Comparison of ENCODE assay signal across 1 cellular context in the genomic region with DNA sequence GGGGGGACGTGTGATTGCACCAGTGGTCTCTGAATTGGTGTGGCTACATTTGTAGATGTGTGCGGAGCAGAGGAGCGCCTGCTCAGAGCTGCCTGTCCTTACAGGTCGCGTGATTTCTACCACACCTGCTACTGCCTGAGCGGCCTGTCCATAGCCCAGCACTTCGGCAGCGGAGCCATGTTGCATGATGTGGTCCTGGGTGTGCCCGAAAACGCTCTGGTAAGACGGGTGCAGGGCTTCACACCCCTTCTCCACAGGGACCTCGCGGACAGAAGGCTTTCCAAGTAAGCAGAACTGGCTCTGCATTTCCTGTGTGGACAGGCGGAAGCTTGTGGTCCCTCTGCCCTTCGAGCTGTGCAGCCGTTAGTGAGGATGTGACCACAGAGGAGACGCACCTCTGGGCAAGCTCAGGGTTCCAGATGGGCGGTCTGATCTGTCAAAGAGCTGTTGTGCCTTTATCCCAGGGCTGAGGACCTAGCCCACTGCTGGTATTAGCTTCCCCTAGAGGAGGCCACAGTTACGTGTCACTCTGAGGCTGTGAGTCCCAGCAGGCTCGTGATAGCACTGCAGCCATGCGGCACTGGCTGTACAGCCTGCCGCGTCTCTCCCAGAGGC.
TF ChIP-seq lines count a peak whose summit lies in the region.

No MANE protein-coding gene starts in this region.

TF ChIP-seq in HepG2, 621 proteins besides CTCF, POLR2A, EP300 and RAD21 (continued from another document):
- TF ChIP-seq, protein P1, sequence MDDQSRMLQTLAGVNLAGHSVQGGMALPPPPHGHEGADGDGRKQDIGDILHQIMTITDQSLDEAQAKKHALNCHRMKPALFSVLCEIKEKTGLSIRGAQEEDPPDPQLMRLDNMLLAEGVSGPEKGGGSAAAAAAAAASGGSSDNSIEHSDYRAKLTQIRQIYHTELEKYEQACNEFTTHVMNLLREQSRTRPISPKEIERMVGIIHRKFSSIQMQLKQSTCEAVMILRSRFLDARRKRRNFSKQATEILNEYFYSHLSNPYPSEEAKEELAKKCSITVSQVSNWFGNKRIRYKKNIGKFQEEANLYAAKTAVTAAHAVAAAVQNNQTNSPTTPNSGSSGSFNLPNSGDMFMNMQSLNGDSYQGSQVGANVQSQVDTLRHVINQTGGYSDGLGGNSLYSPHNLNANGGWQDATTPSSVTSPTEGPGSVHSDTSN (CRISPR knock-in tag; IDR thresholded peaks at IDR 0.05; ENCODE audit: borderline replicate concordance), result no peak
